2 cellular contexts compared by ENCODE assay signal in the genomic region with DNA sequence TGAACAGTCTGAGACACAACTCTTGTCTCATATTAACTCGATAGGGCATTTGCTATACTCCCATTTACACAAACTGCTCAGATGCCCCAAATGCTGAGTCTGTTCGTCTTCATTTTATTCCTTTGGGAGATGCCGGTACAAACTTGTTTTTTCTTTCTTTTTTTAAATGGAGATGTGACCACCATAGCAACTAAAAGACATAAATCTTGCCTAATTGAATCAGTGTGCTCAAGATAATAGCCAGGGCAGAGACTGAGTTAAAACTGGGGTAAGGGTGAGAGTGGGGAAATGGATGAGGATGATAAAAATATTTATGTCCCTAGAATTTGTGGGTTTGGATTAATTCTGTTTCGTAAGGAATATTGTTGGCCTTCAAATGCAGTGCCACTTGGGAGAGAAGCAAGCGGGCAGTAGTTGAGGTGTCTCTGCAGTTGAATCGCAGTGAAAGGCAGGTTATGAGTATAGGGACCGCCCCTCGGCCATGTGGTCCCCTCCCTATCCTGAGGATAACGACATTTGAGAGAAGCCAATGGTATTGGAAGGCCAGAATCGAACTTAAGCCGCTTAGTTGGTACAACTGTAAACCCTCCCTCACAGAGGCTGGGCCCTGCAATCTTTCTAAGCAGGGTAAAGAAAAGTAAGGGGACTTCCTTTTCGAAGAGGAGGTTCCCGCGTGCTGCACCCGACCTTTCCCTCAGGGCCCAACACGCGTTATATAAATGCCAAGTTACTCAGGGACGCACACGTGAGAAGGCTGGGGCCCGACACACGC.
A peak's percentile ranks its signal among the peaks of the same experiment; 100 is the strongest.
TF ChIP-seq lines count a peak whose summit lies in the region.

No MANE protein-coding gene starts in this region.

TF ChIP-seq in HCT116, 20 proteins besides CTCF, POLR2A, EP300 and RAD21:
- TF ChIP-seq POLR2AphosphoS5 (IDR thresholded peaks at IDR 0.05; ENCODE audit: low read depth, low read length) (no peak), SRF (IDR thresholded peaks at IDR 0.05; ENCODE audit: low read depth) (no peak), SIN3A (IDR thresholded peaks at IDR 0.05; ENCODE audit: low read depth) (no peak), CBX3 (IDR thresholded peaks at IDR 0.05; ENCODE audit: low read depth) (no peak), EZH2 (IDR thresholded peaks at IDR 0.05) (no peak), EGR1 (IDR thresholded peaks at IDR 0.05; ENCODE audit: low read depth) (no peak), ELF1 (IDR thresholded peaks at IDR 0.05; ENCODE audit: borderline replicate concordance, low read depth) (no peak), EZH2phosphoT487 (IDR thresholded peaks at IDR 0.05; ENCODE audit: borderline replicate concordance) (no peak), YY1 (IDR thresholded peaks at IDR 0.05; ENCODE audit: extremely low read depth, insufficient replicate concordance, low read depth, low read length) (no peak), CEBPB (IDR thresholded peaks at IDR 0.05; ENCODE audit: low read depth) (no peak), SP1 (IDR thresholded peaks at IDR 0.05; ENCODE audit: low read depth) (no peak)
- TF ChIP-seq, protein P1, sequence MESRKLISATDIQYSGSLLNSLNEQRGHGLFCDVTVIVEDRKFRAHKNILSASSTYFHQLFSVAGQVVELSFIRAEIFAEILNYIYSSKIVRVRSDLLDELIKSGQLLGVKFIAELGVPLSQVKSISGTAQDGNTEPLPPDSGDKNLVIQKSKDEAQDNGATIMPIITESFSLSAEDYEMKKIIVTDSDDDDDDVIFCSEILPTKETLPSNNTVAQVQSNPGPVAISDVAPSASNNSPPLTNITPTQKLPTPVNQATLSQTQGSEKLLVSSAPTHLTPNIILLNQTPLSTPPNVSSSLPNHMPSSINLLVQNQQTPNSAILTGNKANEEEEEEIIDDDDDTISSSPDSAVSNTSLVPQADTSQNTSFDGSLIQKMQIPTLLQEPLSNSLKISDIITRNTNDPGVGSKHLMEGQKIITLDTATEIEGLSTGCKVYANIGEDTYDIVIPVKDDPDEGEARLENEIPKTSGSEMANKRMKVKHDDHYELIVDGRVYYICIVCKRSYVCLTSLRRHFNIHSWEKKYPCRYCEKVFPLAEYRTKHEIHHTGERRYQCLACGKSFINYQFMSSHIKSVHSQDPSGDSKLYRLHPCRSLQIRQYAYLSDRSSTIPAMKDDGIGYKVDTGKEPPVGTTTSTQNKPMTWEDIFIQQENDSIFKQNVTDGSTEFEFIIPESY (IDR thresholded peaks at IDR 0.05; ENCODE audit: extremely low read depth, insufficient replicate concordance, low read length) = no peak
- TF ChIP-seq, protein P2, sequence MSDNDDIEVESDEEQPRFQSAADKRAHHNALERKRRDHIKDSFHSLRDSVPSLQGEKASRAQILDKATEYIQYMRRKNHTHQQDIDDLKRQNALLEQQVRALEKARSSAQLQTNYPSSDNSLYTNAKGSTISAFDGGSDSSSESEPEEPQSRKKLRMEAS (IDR thresholded peaks at IDR 0.05) = no peak

TF ChIP-seq in SK-N-SH, 30 proteins besides CTCF, POLR2A, EP300 and RAD21:
- TF ChIP-seq, protein P2 (IDR thresholded peaks at IDR 0.05; ENCODE audit: low read depth) = peak; percentile 95
- TF ChIP-seq TCF12 (IDR thresholded peaks at IDR 0.05) (no peak), GATA2 (CRISPR knock-in tag; IDR thresholded peaks at IDR 0.05) (no peak), MXI1 (IDR thresholded peaks at IDR 0.05; ENCODE audit: low read depth, low read length) (peak; percentile 90), RCOR1 (IDR thresholded peaks at IDR 0.05; ENCODE audit: low read length) (no peak)
- TF ChIP-seq, protein P3, sequence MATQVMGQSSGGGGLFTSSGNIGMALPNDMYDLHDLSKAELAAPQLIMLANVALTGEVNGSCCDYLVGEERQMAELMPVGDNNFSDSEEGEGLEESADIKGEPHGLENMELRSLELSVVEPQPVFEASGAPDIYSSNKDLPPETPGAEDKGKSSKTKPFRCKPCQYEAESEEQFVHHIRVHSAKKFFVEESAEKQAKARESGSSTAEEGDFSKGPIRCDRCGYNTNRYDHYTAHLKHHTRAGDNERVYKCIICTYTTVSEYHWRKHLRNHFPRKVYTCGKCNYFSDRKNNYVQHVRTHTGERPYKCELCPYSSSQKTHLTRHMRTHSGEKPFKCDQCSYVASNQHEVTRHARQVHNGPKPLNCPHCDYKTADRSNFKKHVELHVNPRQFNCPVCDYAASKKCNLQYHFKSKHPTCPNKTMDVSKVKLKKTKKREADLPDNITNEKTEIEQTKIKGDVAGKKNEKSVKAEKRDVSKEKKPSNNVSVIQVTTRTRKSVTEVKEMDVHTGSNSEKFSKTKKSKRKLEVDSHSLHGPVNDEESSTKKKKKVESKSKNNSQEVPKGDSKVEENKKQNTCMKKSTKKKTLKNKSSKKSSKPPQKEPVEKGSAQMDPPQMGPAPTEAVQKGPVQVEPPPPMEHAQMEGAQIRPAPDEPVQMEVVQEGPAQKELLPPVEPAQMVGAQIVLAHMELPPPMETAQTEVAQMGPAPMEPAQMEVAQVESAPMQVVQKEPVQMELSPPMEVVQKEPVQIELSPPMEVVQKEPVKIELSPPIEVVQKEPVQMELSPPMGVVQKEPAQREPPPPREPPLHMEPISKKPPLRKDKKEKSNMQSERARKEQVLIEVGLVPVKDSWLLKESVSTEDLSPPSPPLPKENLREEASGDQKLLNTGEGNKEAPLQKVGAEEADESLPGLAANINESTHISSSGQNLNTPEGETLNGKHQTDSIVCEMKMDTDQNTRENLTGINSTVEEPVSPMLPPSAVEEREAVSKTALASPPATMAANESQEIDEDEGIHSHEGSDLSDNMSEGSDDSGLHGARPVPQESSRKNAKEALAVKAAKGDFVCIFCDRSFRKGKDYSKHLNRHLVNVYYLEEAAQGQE (IDR thresholded peaks at IDR 0.05; ENCODE audit: low read depth, low read length) = no peak
